ENCODE assay signal across 30 cellular contexts in genomic region chr19:50859849-50860248, GRCh38. TPM values are rescaled to one million over a fixed set of nuclear protein-coding genes. Genes with fewer than 3 reads are reported as not detected.
"Had no signal": no experiment of that assay in that cellular context is flagged by ENCODE, and none has a peak within 500 bp of the region (broad histone marks: within the 10 kb centered on the region; RNA-seq: fewer than 3 reads in every experiment).

No MANE protein-coding gene starts in this region.

- H3K4me1 ChIP-seq: colonic mucosa, gastrocnemius medialis, heart right ventricle, left lung, lower lobe of right lung had no signal

- H3K27ac ChIP-seq: colonic mucosa, epithelial cell of prostate, gastrocnemius medialis, heart right ventricle, left lung, lower lobe of right lung had no signal

- H3K9me3 ChIP-seq: colonic mucosa, esophagus squamous epithelium, gastrocnemius medialis, heart right ventricle, lower lobe of right lung had no signal

- H3K36me3 ChIP-seq: colonic mucosa, esophagus squamous epithelium, gastrocnemius medialis, heart right ventricle, left lung, lower lobe of right lung had no signal

- H3K4me3 ChIP-seq: colonic mucosa, esophagus squamous epithelium, gastrocnemius medialis, heart right ventricle, left lung, lower lobe of right lung had no signal

- H3K27me3 ChIP-seq: colonic mucosa had no signal

- DNase-seq: colonic mucosa; cortex of kidney; effector CD8-positive, alpha-beta T cell; effector memory CD8-positive, alpha-beta T cell; endodermal cell; erythroblast; esophagus squamous epithelium; foreskin fibroblast; foreskin melanocyte; gastrocnemius medialis; glutamatergic neuron; head of caudate nucleus; heart right ventricle; hippocampal formation; left cardiac atrium; left ventricle myocardium superior; lower lobe of right lung; mesenchymal stem cell; midbrain had no signal

- ATAC-seq: effector memory CD8-positive, alpha-beta T cell; esophagus mucosa; gastrocnemius medialis; heart right ventricle; left cardiac atrium; left lung; left ventricle myocardium superior; lower lobe of right lung had no signal

RNA-seq across cellular contexts. Expression of gene KLK3, which starts 5.1 kb away (rescaled TPM):
- total RNA-seq: dermis microvascular lymphatic vessel endothelial cell, endodermal cell, esophagus mucosa, esophagus squamous epithelium, gastrocnemius medialis, glomerular endothelial cell, heart right ventricle, kidney epithelial cell, left cardiac atrium, left lung, left ventricle myocardium superior, lower lobe of right lung, lung microvascular endothelial cell, mucosa of gallbladder had no signal
- polyA plus RNA-seq: heart right ventricle, keratinocyte had no signal

RNA-seq across cellular contexts. Expression of gene KLK2, which starts 13.4 kb away (rescaled TPM):
- total RNA-seq: colonic mucosa, dermis microvascular lymphatic vessel endothelial cell, esophagus mucosa, esophagus squamous epithelium, gastrocnemius medialis, glomerular endothelial cell, heart right ventricle, kidney epithelial cell, left cardiac atrium, left lung, left ventricle myocardium superior, lower lobe of right lung, lung microvascular endothelial cell, mucosa of gallbladder had no signal
- polyA plus RNA-seq: heart right ventricle had no signal

RNA-seq across cellular contexts. Expression of gene KLK15, which starts 26.5 kb away (rescaled TPM):
- total RNA-seq: dermis microvascular lymphatic vessel endothelial cell, endodermal cell, esophagus mucosa, esophagus squamous epithelium, gastrocnemius medialis, glomerular endothelial cell, heart right ventricle, kidney epithelial cell, left cardiac atrium, left lung, left ventricle myocardium superior, lower leg skin, lower lobe of right lung, lung microvascular endothelial cell, mononuclear cell, mucosa of gallbladder had no signal
- polyA plus RNA-seq: heart right ventricle, keratinocyte had no signal

RNA-seq across cellular contexts. Expression of gene KLK1, which starts 36.3 kb away (rescaled TPM):
- total RNA-seq: dermis microvascular lymphatic vessel endothelial cell, esophagus squamous epithelium, glomerular endothelial cell, kidney epithelial cell, left ventricle myocardium superior, lung microvascular endothelial cell, mononuclear cell had no signal

RNA-seq across cellular contexts. Expression of gene KLK4, which starts 51.3 kb away (rescaled TPM):
- total RNA-seq: dermis microvascular lymphatic vessel endothelial cell, endodermal cell, esophagus mucosa, esophagus squamous epithelium, gastrocnemius medialis, glomerular endothelial cell, heart right ventricle, kidney epithelial cell, left cardiac atrium, left lung, left ventricle myocardium superior, lower lobe of right lung, lung microvascular endothelial cell, mucosa of gallbladder had no signal
- polyA plus RNA-seq: heart right ventricle, keratinocyte had no signal
